ENCODE assay signal across 9 cellular contexts in genomic region chr6:11810039-11810541, GRCh38. TPM values are rescaled to one million over a fixed set of nuclear protein-coding genes. Genes with fewer than 3 reads are reported as not detected.
DNase-seq lines count a peak whose midpoint lies in the region; ATAC-seq, FAIRE-seq and TF ChIP-seq lines count a peak whose summit lies in the region.
"Had no signal": no experiment of that assay in that cellular context is flagged by ENCODE, and none has a peak within 500 bp of the region (broad histone marks: within the 10 kb centered on the region; RNA-seq: fewer than 3 reads in every experiment).

No MANE protein-coding gene starts in this region.

- no peak overlapping the region for H3K27ac Mint-ChIP-seq in activated naive CD8-positive, alpha-beta T cell treated with anti-CD3 and anti-CD28 coated beads, Interleukin-2, amount 50 U/mL, for 24 hours
- H3K27ac Mint-ChIP-seq: B cell had no signal

- intact Hi-C loops in uterus (cut with DNase I; ENCODE audit: low total_unique reads), result no loop called here

- TF ChIP-seq POLR2A in uterus (IDR thresholded peaks at IDR 0.05), result no peak

- peaks cover 0 to 4% of the 10 kb centered on the region in 2 donors for H3K4me1 ChIP-seq in uterus

- no peaks in the 10 kb centered on the region for H3K36me3 Mint-ChIP-seq in activated naive CD8-positive, alpha-beta T cell treated with anti-CD3 and anti-CD28 coated beads, Interleukin-2, amount 50 U/mL, for 24 hours (ENCODE audit: low read depth)

- H3K9me3 Mint-ChIP-seq in activated naive CD8-positive, alpha-beta T cell treated with anti-CD3 and anti-CD28 coated beads, Interleukin-2, amount 50 U/mL, for 24 hours, result no peaks in the 10 kb centered on the region

- H3K9me3 ChIP-seq in uterus, result no peaks in the 10 kb centered on the region

- no peak overlapping the region for H3K4me3 Mint-ChIP-seq in activated naive CD8-positive, alpha-beta T cell treated with anti-CD3 and anti-CD28 coated beads, Interleukin-2, amount 50 U/mL, for 24 hours
- H3K4me3 Mint-ChIP-seq: B cell had no signal

- H3K4me1 Mint-ChIP-seq in activated naive CD8-positive, alpha-beta T cell treated with anti-CD3 and anti-CD28 coated beads, Interleukin-2, amount 50 U/mL, for 24 hours, result peaks cover 36% of the 10 kb centered on the region
- H3K4me1 Mint-ChIP-seq: B cell had no signal

- no peak overlapping the region for H3K4me3 ChIP-seq in bronchial epithelial cell (ENCODE audit: low read depth, low read length)
- no peak overlapping the region for H3K4me3 ChIP-seq in uterus

- no peaks in the 10 kb centered on the region for H3K36me3 ChIP-seq in bronchial epithelial cell (ENCODE audit: control insufficient read depth, insufficient read depth, low read length)
- no peaks in the 10 kb centered on the region for H3K36me3 ChIP-seq in uterus

- ATAC-seq in left lobe of liver (peak; percentile 89), GM18868 (IDR thresholded peaks at IDR 0.05; ENCODE audit: unreplicated experiment) (no peak)
- no peak for ATAC-seq in activated naive CD8-positive, alpha-beta T cell treated with anti-CD3 and anti-CD28 coated beads, Interleukin-2, amount 50 U/mL, for 24 hours

- TF ChIP-seq CTCF in bronchial epithelial cell (IDR thresholded peaks at IDR 0.05; ENCODE audit: insufficient read depth, low read length, severe bottlenecking), result no peak
- no peak for TF ChIP-seq CTCF in uterus (IDR thresholded peaks at IDR 0.05)

- H3K27me3 Mint-ChIP-seq in activated naive CD8-positive, alpha-beta T cell treated with anti-CD3 and anti-CD28 coated beads, Interleukin-2, amount 50 U/mL, for 24 hours, result no peaks in the 10 kb centered on the region

- FAIRE-seq in bronchial epithelial cell (lab: Jason Lieb, UNC), result no peak
- FAIRE-seq in GM19239 (lab: Jason Lieb, UNC), result no peak

- DNase-seq in NCI-H2081 (lab: John Stamatoyannopoulos, UW), result peak; percentile 15 to 60
- DNase-seq in NCI-H2081 treated with DMSO at 0.1 percent for 48 hours (lab: John Stamatoyannopoulos, UW), result no peak
- DNase-seq in bronchial epithelial cell (ENCODE audit: low read depth), result peak; percentile 92
- DNase-seq in left lobe of liver (ENCODE audit: low spot score), result peak; percentile 77
- DNase-seq in uterus, result peak; percentile 40 to 57
- DNase-seq in GM19239 (ENCODE audit: insufficient read length, low spot score), result no peak
- no peak for DNase-seq in activated naive CD8-positive, alpha-beta T cell treated with anti-CD3 and anti-CD28 coated beads, Interleukin-2, amount 50 U/mL, for 24 hours

- H3K27ac ChIP-seq in uterus, result no peak overlapping the region

- no peaks in the 10 kb centered on the region for H3K27me3 ChIP-seq in bronchial epithelial cell (ENCODE audit: control insufficient read depth, insufficient read depth, low read length)
- H3K27me3 ChIP-seq in uterus, result no peaks in the 10 kb centered on the region

RNA-seq across cellular contexts. Expression of gene ADTRP, which starts 31.5 kb away (rescaled TPM):
- total RNA-seq in bronchial epithelial cell, result 11.3 and 17.6 TPM in 2 replicates
- total RNA-seq in left lobe of liver, result 0.25 TPM
- total RNA-seq in uterus, result not detected

Comparison
In these comparisons a context has a peak if more than half of its experiments do, and no peak if none do; other contexts are left out.
1. DNase-seq: peak in NCI-H2081 (2 of 2), bronchial epithelial cell (single experiment), left lobe of liver (single experiment) and uterus (2 of 2); none in NCI-H2081 treated with DMSO at 0.1 percent for 48 hours (single experiment), GM19239 (single experiment) and activated naive CD8-positive, alpha-beta T cell treated with anti-CD3 and anti-CD28 coated beads, Interleukin-2, amount 50 U/mL, for 24 hours (single experiment).